Comparison of ENCODE assay signal across 8 cellular contexts in the genomic region with DNA sequence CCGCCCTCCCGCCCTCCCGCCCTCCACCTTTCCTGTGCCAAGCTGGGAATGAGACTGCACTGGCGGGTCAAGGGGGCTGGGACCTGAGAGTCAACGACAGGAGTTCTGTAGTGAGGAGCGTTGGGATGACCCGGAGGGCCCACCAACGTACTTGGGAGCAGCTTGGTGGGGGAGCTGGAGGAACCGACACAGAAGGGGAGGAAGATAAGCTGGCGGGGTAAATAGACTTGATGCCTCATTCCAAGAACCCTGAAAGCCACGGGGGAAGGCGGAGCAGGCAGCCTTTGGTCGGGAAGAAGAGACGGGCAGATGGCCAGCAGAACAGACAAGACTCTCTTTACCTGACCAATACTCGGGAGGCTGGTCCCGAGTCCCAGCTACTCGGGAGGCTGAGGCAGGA. TPM values are rescaled to one million over a fixed set of nuclear protein-coding genes. Genes with fewer than 3 reads are reported as not detected.
DNase-seq lines count a peak whose midpoint lies in the region; ATAC-seq, FAIRE-seq and TF ChIP-seq lines count a peak whose summit lies in the region.

No MANE protein-coding gene starts in this region.

- H4K8ac ChIP-seq in mesenchymal stem cell (ENCODE audit: low read length): no peak overlapping the region

- H3K9ac ChIP-seq in GM12878 (ENCODE audit: control insufficient read depth, insufficient read depth, low read length): no peak overlapping the region
- H3K9ac ChIP-seq in mesenchymal stem cell (ENCODE audit: low read length): peak overlapping the region; percentile 46

- RAD21 ChIA-PET in GM12878 (lab: Charles Lee; ENCODE audit: unreplicated experiment): interaction anchor here (0.6 to 1.0 kb wide), 3 partner anchors 11 to 38 kb away, joined by 3 to 4 read pairs (median 3); no protein-coding TSS in a partner anchor

- H3K27ac Mint-ChIP-seq in activated naive CD4-positive, alpha-beta T cell treated with anti-CD3 and anti-CD28 coated beads, Interleukin-2, amount 10 ng/mL, durations not matched to agents 7 days and 5 days: no peak overlapping the region

- H3K4me3 ChIP-seq in GM12878 (no peak overlapping the region; the same call in 1 of the 2 replicates), mesenchymal stem cell (ENCODE audit: insufficient read depth in 1 of 2, low read depth in 1 of 2, low read length in 2 of 2) (peak overlapping the region; percentile 44 to 89)

- 22% methylated on average over 16 of the region's 17 CpGs for WGBS in GM12878 (ENCODE audit: insufficient coverage, insufficient replicate concordance, low lambda C conversion rate, missing lambda C conversion rate)
- WGBS in mesenchymal stem cell: 7% methylated on average over 14 of the region's 17 CpGs

- peaks cover 17% of the 10 kb centered on the region for H3K4me1 Mint-ChIP-seq in activated naive CD4-positive, alpha-beta T cell treated with anti-CD3 and anti-CD28 coated beads, Interleukin-2, amount 10 ng/mL, durations not matched to agents 7 days and 5 days

- H3K36me3 ChIP-seq in GM12878 (ENCODE audit: control insufficient read depth in 2 of 2, insufficient read depth in 2 of 2, low read length in 1 of 2) (no peaks in the 10 kb centered on the region), mesenchymal stem cell (ENCODE audit: control insufficient read depth in 1 of 2, insufficient read depth in 2 of 2, low read depth in 1 of 2, low read length in 2 of 2) (no peaks in the 10 kb centered on the region)

- H3K79me2 ChIP-seq in GM12878 (ENCODE audit: control insufficient read depth, insufficient read depth, low read length): no peaks in the 10 kb centered on the region

- SMC1A ChIA-PET in GM12878 (lab: Charles Lee; ENCODE audit: uncharacterized antibody, unreplicated experiment): no interaction called here

- no peak overlapping the region for H4K91ac ChIP-seq in mesenchymal stem cell (ENCODE audit: low read length)

- ATAC-seq in GM12878: no peak
- no peak for ATAC-seq in GM21529 (IDR thresholded peaks at IDR 0.05; ENCODE audit: unreplicated experiment)
- no peak for ATAC-seq in GM21737 (IDR thresholded peaks at IDR 0.05; ENCODE audit: unreplicated experiment)

- H3K9me3 Mint-ChIP-seq in activated naive CD4-positive, alpha-beta T cell treated with anti-CD3 and anti-CD28 coated beads, Interleukin-2, amount 10 ng/mL, durations not matched to agents 7 days and 5 days: no peaks in the 10 kb centered on the region

- intact Hi-C loops in GM12878 (cut with micrococcal nuclease; ENCODE audit: unreplicated experiment): no loop called here

- in situ Hi-C loops in GM12878 (cut with MboI): no loop called here

- H2BK120ac ChIP-seq in mesenchymal stem cell (ENCODE audit: low read depth, low read length): no peak overlapping the region

- no peak overlapping the region for H3K23ac ChIP-seq in mesenchymal stem cell (ENCODE audit: low read length in 2 of 2)

- no peak for FAIRE-seq in GM12878 (lab: Jason Lieb, UNC)

- peak; percentile 28 for DNase-seq in activated naive CD4-positive, alpha-beta T cell treated with anti-CD3 and anti-CD28 coated beads, Interleukin-2, amount 10 ng/mL, durations not matched to agents 7 days and 5 days
- no peak for DNase-seq in activated naive CD4-positive, alpha-beta T cell treated with Interleukin-2 at 50 U/mL for 16 hours
- no peak for DNase-seq in GM12878 (ENCODE audit: low read depth, low spot score)
- DNase-seq in mesenchymal stem cell: no peak
- peak; percentile 42 for DNase-seq in ureter (ENCODE audit: low spot score)
- no peak for DNase-seq in HT-29 (ENCODE audit: low spot score)

- H3K27me3 Mint-ChIP-seq in activated naive CD4-positive, alpha-beta T cell treated with anti-CD3 and anti-CD28 coated beads, Interleukin-2, amount 10 ng/mL, durations not matched to agents 7 days and 5 days: peaks cover 22% of the 10 kb centered on the region

- TF ChIP-seq RAD21 in GM12878 (IDR thresholded peaks at IDR 0.05; ENCODE audit: insufficient read depth, low read depth, low read length): no peak

- no peak overlapping the region for H2BK5ac ChIP-seq in mesenchymal stem cell (ENCODE audit: low read depth, low read length, poor library complexity, severe bottlenecking)

- peak overlapping the region; percentile 74 for H3K4me3 Mint-ChIP-seq in activated naive CD4-positive, alpha-beta T cell treated with anti-CD3 and anti-CD28 coated beads, Interleukin-2, amount 10 ng/mL, durations not matched to agents 7 days and 5 days

- no peaks in the 10 kb centered on the region for H4K20me1 ChIP-seq in GM12878 (ENCODE audit: control insufficient read depth, insufficient read depth)

- no peak for TF ChIP-seq EP300 in GM12878 (IDR thresholded peaks at IDR 0.05; ENCODE audit: borderline replicate concordance in 1 of 2, control insufficient read depth in 1 of 2, low read depth in 2 of 2, low read length in 2 of 2)

- H3K4me2 ChIP-seq in GM12878 (ENCODE audit: control insufficient read depth, insufficient read depth) (peak overlapping the region; percentile 85; the same call in 1 of the 2 replicates), mesenchymal stem cell (ENCODE audit: low read length, poor library complexity, severe bottlenecking) (peak overlapping the region; percentile 94)

- no peak overlapping the region for H2BK12ac ChIP-seq in mesenchymal stem cell (ENCODE audit: low read length in 2 of 2)

- no peak overlapping the region for H2AK5ac ChIP-seq in mesenchymal stem cell (ENCODE audit: low read length, severe bottlenecking)

- CTCF ChIA-PET in activated naive CD4-positive, alpha-beta T cell treated with anti-CD3 and anti-CD28 coated beads, Interleukin-2, amount 10 ng/mL, durations not matched to agents 7 days and 5 days (lab: Charles Lee): interaction anchor here (0.9 to 1.8 kb wide), 2 partner anchors 13 to 22 kb away, joined by 3 to 6 read pairs; no protein-coding TSS in a partner anchor
- CTCF ChIA-PET in GM12878 (lab: Yijun Ruan, JAX): interaction anchor here (0.6 to 2.4 kb wide), 2 partner anchors 22 to 152 kb away, joined by 3 to 5 read pairs; no protein-coding TSS in a partner anchor

- TF ChIP-seq POLR2A in GM12878 (IDR thresholded peaks at IDR 0.05; ENCODE audit: low read depth, low read length): no peak

- H3K9me3 ChIP-seq in GM12878 (replicated peaks; ENCODE audit: control insufficient read depth, insufficient read depth, low read length) (no peaks in the 10 kb centered on the region; the same call in 1 of the 3 replicates), mesenchymal stem cell (ENCODE audit: control insufficient read depth, low read length) (no peaks in the 10 kb centered on the region)

- no peak overlapping the region for H3K27ac ChIP-seq in GM12878 (ENCODE audit: control insufficient read depth, insufficient read depth)
- no peak overlapping the region for H3K27ac ChIP-seq in mesenchymal stem cell (ENCODE audit: low read length, poor library complexity, severe bottlenecking)

- H3K14ac ChIP-seq in mesenchymal stem cell (ENCODE audit: low read length in 2 of 2): no peak overlapping the region

- POLR2A ChIA-PET in GM12878 (lab: Charles Lee): no interaction called here

- BruUV-seq in GM12878 (replicated peaks; lab: Mats Ljungman, UMichigan): no TSS peak

- H2AFZ ChIP-seq in GM12878 (ENCODE audit: control insufficient read depth, low read depth, low read length) (no peak overlapping the region), mesenchymal stem cell (ENCODE audit: low read depth, low read length) (peak overlapping the region; percentile 76)

- H3K79me1 ChIP-seq in mesenchymal stem cell (replicated peaks; ENCODE audit: low read length, poor library complexity, severe bottlenecking): no peaks in the 10 kb centered on the region

- no peak for TF ChIP-seq CTCF in GM12878 (IDR thresholded peaks at IDR 0.05 in 2 of 3, conservative IDR thresholded peaks at IDR 0.05 in 1 of 3; ENCODE audit: control insufficient read depth in 2 of 3, extremely low read depth in 1 of 3, insufficient read depth in 1 of 3, low read depth in 3 of 3, low read length in 3 of 3)

- peaks cover 0 to 9% of the 10 kb centered on the region in 2 experiments; a peak in 3 of 4 replicates for H3K27me3 ChIP-seq in GM12878 (replicated peaks in 1 of 2; ENCODE audit: control insufficient read depth in 2 of 2, insufficient read depth in 2 of 2, low read length in 1 of 2)
- H3K27me3 ChIP-seq in mesenchymal stem cell (ENCODE audit: control insufficient read depth in 1 of 2, insufficient read depth in 1 of 2, low read length in 2 of 2): peaks cover 25 to 49% of the 10 kb centered on the region in 2 experiments

- H3K36me3 Mint-ChIP-seq in activated naive CD4-positive, alpha-beta T cell treated with anti-CD3 and anti-CD28 coated beads, Interleukin-2, amount 10 ng/mL, durations not matched to agents 7 days and 5 days: no peaks in the 10 kb centered on the region

- H3K4me1 ChIP-seq in GM12878 (ENCODE audit: control insufficient read depth, insufficient read depth, low read length): peaks cover 10% of the 10 kb centered on the region
- H3K4me1 ChIP-seq in mesenchymal stem cell (ENCODE audit: control insufficient read depth, insufficient read depth, low read depth, low read length): peaks cover 7% of the 10 kb centered on the region

- H3K18ac ChIP-seq in mesenchymal stem cell (ENCODE audit: low read depth in 1 of 2, low read length in 2 of 2): peak overlapping the region in 1 of 2 experiments; percentile 34

- no peak overlapping the region for H3K4ac ChIP-seq in mesenchymal stem cell (ENCODE audit: low read depth in 1 of 2, low read length in 2 of 2)

- no peak overlapping the region for H2BK15ac ChIP-seq in mesenchymal stem cell (ENCODE audit: low read depth, poor library complexity, severe bottlenecking)

TF ChIP-seq in GM12878, 131 proteins besides CTCF, POLR2A, EP300 and RAD21 (continues in another document):
- TF ChIP-seq ZNF384 (IDR thresholded peaks at IDR 0.05; ENCODE audit: borderline replicate concordance, low read depth, low read length): no peak

RNA-seq across cellular contexts. Expression of a gene that starts 0.3 kb away (rescaled TPM):
- 11.1 and 13.2 TPM in 2 replicates for total RNA-seq in GM12878 (2013; cell fraction: nucleolus; rRNA removed)
- total RNA-seq in GM12878 (2014; rRNA removed) (0.06 and 0.11 TPM in 2 replicates), GM12878 (2014; rRNA removed; fragmentation: Illumina TruSeq; extraction: Trizol) (0.05 and 0.09 TPM in 2 replicates), GM12878 (2021) (0.05 TPM in 2 replicates), ureter (16.1 TPM)
- polyA plus RNA-seq in GM12878 (2011; ENCODE audit: low read depth): 0.38 TPM
- polyA plus RNA-seq in GM12878 (2011; rRNA removed) (0.12 and 0.16 TPM in 2 replicates), GM12878 (2014; fragmentation: Illumina TruSeq; extraction: Trizol) (0.07 TPM in 1 of 2 replicates, not detected in the other), GM12878 (2014; fragmentation: Nextera tagmentation; extraction: Ambion mirVana) (not detected), GM12878 (2014; rRNA removed) (0.01 and 0.08 TPM in 2 replicates), GM12878 (2016; fragmentation: Nextera tagmentation; extraction: Ambion mirVana) (not detected)
- 0.01 TPM in 1 of 2 replicates, not detected in the other for polyA plus RNA-seq in GM12878 (2011; cell fraction: cytosol; rRNA removed)
- polyA plus RNA-seq in GM12878 (2011; cell fraction: nucleus; rRNA removed): 0.07 and 0.19 TPM in 2 replicates
- 0.13 and 0.24 TPM in 2 replicates for polyA plus RNA-seq in GM12878 (2012)
- polyA minus RNA-seq in GM12878 (2011; rRNA and poly(A)+ RNA removed): 0.37 and 0.93 TPM in 2 replicates
- polyA minus RNA-seq in GM12878 (2011; cell fraction: cytosol; rRNA and poly(A)+ RNA removed): not detected in 2 replicates
- 0.10 and 0.36 TPM in 2 replicates for polyA minus RNA-seq in GM12878 (2011; cell fraction: nucleus; rRNA and poly(A)+ RNA removed)
- polyA plus RNA-seq in mesenchymal stem cell (2013, experiment 1 of 2): 0.22 TPM
- 0.33 TPM for polyA plus RNA-seq in mesenchymal stem cell (2013, experiment 2 of 2)
- 9.4 and 11.5 TPM in 2 replicates for total RNA-seq in HT-29 (2014; rRNA removed; shearing (Covaris generic))

Comparison
In these comparisons a context has a peak if more than half of its experiments do, and no peak if none do; other contexts are left out.
1. DNase-seq: peak in activated naive CD4-positive, alpha-beta T cell treated with anti-CD3 and anti-CD28 coated beads, Interleukin-2, amount 10 ng/mL, durations not matched to agents 7 days and 5 days (single experiment) and ureter (single experiment); none in activated naive CD4-positive, alpha-beta T cell treated with Interleukin-2 at 50 U/mL for 16 hours (single experiment), GM12878 (single experiment), mesenchymal stem cell (single experiment) and HT-29 (single experiment).